Comparison of ENCODE assay signal across 8 cellular contexts in genomic region chr12:29783773-29784666, GRCh38. TPM values are rescaled to one million over a fixed set of nuclear protein-coding genes. Genes with fewer than 3 reads are reported as not detected.
DNase-seq lines count a peak whose midpoint lies in the region; ATAC-seq, FAIRE-seq and TF ChIP-seq lines count a peak whose summit lies in the region.

Gene TMTC1, minus strand, starts transcription at chr12:29783942. Its CDS starts 191 bp downstream, at chr12:29783751.

- peak; percentile 31 for ATAC-seq in GM19023 (IDR thresholded peaks at IDR 0.05; ENCODE audit: unreplicated experiment)
- ATAC-seq in HG03196 (IDR thresholded peaks at IDR 0.05; ENCODE audit: unreplicated experiment) = no peak

- no peaks in the 10 kb centered on the region for H3K36me3 ChIP-seq in bronchial epithelial cell (ENCODE audit: control insufficient read depth, insufficient read depth, low read length)

- H3K27me3 ChIP-seq in bronchial epithelial cell (ENCODE audit: control insufficient read depth, insufficient read depth, low read length) = peaks cover 3% of the 10 kb centered on the region

- DNase-seq in AG04449 (ENCODE audit: low read depth, low spot score) (no peak), NCI-H2227 (lab: John Stamatoyannopoulos, UW; ENCODE audit: unreplicated experiment) (peak; percentile 38), bronchial epithelial cell (ENCODE audit: low read depth) (no peak), islet precursor cell (peak; percentile 90), middle frontal gyrus (ENCODE audit: extremely low spot score, low spot score) (no peak)

- TF ChIP-seq CTCF in AG04449 (IDR thresholded peaks at IDR 0.05; ENCODE audit: insufficient read depth, low read length, missing control alignments) (no peak), bronchial epithelial cell (IDR thresholded peaks at IDR 0.05; ENCODE audit: insufficient read depth, low read length, severe bottlenecking) (no peak)

- peak within 1 kb of the TSS in 20 of 21 experiments; percentile 0 to 91 (median 73) for H3K27ac ChIP-seq in skin epidermis

- POLR2A ChIA-PET in AG04449 (lab: Yijun Ruan, JAX) = no interaction called here

- no peak for FAIRE-seq in bronchial epithelial cell (lab: Jason Lieb, UNC)

- CTCF ChIA-PET in AG04449 (lab: Yijun Ruan, JAX) = no interaction called here

- H3K4me3 ChIP-seq in AG04449 (ENCODE audit: low read depth, low read length) (peak within 1 kb of the TSS; percentile 43), bronchial epithelial cell (ENCODE audit: low read depth, low read length) (peak within 1 kb of the TSS; percentile 50), skin epidermis (peak within 1 kb of the TSS; percentile 39 to 62 (median 58))

RNA-seq across cellular contexts. Expression of gene TMTC1, which starts in this region (rescaled TPM):
- total RNA-seq in bronchial epithelial cell = 4.5 and 9.1 TPM in 2 replicates

Comparison
In these comparisons a context has a peak if more than half of its experiments do, and no peak if none do; other contexts are left out.
1. DNase-seq: peak in NCI-H2227 (single experiment) and islet precursor cell (single experiment); none in AG04449 (single experiment), bronchial epithelial cell (single experiment) and middle frontal gyrus (single experiment).
2. Peak in every context shown above with its lines, with median percentiles within 50 percentile points of each other: H3K4me3 ChIP-seq.